Comparison of ENCODE assay signal across 2 cellular contexts in the genomic region with DNA sequence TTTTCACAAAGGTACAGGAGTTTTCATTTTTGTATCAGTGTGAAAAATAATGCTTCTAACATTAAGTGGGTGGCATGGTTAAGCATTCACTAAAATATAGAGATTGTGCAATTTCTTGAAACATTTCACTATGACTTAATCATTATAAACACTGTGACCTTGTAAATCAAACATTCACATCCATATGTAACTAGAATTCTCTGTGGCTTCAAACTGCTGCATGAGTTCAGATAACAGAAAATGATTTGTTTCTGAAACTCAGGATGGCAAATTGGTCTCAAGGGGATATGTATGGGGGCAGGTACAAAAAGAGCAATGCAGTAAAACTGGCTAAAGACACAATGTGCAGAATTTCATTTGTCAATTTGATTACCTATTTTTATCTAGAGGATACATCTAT.
TF ChIP-seq lines count a peak whose summit lies in the region.

No MANE protein-coding gene starts in this region.

TF ChIP-seq in SK-N-SH, 30 proteins besides CTCF, POLR2A, EP300 and RAD21:
- TF ChIP-seq, protein P1, sequence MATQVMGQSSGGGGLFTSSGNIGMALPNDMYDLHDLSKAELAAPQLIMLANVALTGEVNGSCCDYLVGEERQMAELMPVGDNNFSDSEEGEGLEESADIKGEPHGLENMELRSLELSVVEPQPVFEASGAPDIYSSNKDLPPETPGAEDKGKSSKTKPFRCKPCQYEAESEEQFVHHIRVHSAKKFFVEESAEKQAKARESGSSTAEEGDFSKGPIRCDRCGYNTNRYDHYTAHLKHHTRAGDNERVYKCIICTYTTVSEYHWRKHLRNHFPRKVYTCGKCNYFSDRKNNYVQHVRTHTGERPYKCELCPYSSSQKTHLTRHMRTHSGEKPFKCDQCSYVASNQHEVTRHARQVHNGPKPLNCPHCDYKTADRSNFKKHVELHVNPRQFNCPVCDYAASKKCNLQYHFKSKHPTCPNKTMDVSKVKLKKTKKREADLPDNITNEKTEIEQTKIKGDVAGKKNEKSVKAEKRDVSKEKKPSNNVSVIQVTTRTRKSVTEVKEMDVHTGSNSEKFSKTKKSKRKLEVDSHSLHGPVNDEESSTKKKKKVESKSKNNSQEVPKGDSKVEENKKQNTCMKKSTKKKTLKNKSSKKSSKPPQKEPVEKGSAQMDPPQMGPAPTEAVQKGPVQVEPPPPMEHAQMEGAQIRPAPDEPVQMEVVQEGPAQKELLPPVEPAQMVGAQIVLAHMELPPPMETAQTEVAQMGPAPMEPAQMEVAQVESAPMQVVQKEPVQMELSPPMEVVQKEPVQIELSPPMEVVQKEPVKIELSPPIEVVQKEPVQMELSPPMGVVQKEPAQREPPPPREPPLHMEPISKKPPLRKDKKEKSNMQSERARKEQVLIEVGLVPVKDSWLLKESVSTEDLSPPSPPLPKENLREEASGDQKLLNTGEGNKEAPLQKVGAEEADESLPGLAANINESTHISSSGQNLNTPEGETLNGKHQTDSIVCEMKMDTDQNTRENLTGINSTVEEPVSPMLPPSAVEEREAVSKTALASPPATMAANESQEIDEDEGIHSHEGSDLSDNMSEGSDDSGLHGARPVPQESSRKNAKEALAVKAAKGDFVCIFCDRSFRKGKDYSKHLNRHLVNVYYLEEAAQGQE (IDR thresholded peaks at IDR 0.05; ENCODE audit: low read depth, low read length): no peak
- TF ChIP-seq MXI1 (IDR thresholded peaks at IDR 0.05; ENCODE audit: low read depth, low read length): no peak
- no peak for TF ChIP-seq FOXM1 (IDR thresholded peaks at IDR 0.05; ENCODE audit: low read depth)
- TF ChIP-seq MEF2A (IDR thresholded peaks at IDR 0.05; ENCODE audit: borderline replicate concordance, low read depth): no peak
- TF ChIP-seq TCF12 (IDR thresholded peaks at IDR 0.05): no peak
- TF ChIP-seq, protein P2, sequence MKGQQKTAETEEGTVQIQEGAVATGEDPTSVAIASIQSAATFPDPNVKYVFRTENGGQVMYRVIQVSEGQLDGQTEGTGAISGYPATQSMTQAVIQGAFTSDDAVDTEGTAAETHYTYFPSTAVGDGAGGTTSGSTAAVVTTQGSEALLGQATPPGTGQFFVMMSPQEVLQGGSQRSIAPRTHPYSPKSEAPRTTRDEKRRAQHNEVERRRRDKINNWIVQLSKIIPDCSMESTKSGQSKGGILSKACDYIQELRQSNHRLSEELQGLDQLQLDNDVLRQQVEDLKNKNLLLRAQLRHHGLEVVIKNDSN (IDR thresholded peaks at IDR 0.05; ENCODE audit: borderline replicate concordance, low read depth): no peak
- TF ChIP-seq RCOR1 (IDR thresholded peaks at IDR 0.05; ENCODE audit: low read length): no peak
- no peak for TF ChIP-seq POLR2AphosphoS5 (IDR thresholded peaks at IDR 0.05; ENCODE audit: low read depth, low read length)
- no peak for TF ChIP-seq NRF1 (IDR thresholded peaks at IDR 0.05; ENCODE audit: low read depth, low read length)
- TF ChIP-seq EZH2phosphoT487 (IDR thresholded peaks at IDR 0.05; ENCODE audit: borderline replicate concordance, low read depth): no peak
- no peak for TF ChIP-seq CHD2 (IDR thresholded peaks at IDR 0.05; ENCODE audit: low read length, partially characterized antibody)

TF ChIP-seq in SK-N-SH treated with all-trans-retinoic acid at 6 μM for 48 hours, 23 proteins besides CTCF, POLR2A, EP300 and RAD21 (continued from another document):
- no peak for TF ChIP-seq RARB (CRISPR knock-in tag; IDR thresholded peaks at IDR 0.05)
- TF ChIP-seq, protein P3, sequence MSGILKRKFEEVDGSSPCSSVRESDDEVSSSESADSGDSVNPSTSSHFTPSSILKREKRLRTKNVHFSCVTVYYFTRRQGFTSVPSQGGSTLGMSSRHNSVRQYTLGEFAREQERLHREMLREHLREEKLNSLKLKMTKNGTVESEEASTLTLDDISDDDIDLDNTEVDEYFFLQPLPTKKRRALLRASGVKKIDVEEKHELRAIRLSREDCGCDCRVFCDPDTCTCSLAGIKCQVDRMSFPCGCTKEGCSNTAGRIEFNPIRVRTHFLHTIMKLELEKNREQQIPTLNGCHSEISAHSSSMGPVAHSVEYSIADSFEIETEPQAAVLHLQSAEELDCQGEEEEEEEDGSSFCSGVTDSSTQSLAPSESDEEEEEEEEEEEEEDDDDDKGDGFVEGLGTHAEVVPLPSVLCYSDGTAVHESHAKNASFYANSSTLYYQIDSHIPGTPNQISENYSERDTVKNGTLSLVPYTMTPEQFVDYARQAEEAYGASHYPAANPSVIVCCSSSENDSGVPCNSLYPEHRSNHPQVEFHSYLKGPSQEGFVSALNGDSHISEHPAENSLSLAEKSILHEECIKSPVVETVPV (CRISPR knock-in tag; IDR thresholded peaks at IDR 0.05): no peak
- TF ChIP-seq, protein P4, sequence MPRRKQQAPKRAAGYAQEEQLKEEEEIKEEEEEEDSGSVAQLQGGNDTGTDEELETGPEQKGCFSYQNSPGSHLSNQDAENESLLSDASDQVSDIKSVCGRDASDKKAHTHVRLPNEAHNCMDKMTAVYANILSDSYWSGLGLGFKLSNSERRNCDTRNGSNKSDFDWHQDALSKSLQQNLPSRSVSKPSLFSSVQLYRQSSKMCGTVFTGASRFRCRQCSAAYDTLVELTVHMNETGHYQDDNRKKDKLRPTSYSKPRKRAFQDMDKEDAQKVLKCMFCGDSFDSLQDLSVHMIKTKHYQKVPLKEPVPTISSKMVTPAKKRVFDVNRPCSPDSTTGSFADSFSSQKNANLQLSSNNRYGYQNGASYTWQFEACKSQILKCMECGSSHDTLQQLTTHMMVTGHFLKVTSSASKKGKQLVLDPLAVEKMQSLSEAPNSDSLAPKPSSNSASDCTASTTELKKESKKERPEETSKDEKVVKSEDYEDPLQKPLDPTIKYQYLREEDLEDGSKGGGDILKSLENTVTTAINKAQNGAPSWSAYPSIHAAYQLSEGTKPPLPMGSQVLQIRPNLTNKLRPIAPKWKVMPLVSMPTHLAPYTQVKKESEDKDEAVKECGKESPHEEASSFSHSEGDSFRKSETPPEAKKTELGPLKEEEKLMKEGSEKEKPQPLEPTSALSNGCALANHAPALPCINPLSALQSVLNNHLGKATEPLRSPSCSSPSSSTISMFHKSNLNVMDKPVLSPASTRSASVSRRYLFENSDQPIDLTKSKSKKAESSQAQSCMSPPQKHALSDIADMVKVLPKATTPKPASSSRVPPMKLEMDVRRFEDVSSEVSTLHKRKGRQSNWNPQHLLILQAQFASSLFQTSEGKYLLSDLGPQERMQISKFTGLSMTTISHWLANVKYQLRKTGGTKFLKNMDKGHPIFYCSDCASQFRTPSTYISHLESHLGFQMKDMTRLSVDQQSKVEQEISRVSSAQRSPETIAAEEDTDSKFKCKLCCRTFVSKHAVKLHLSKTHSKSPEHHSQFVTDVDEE (CRISPR knock-in tag; IDR thresholded peaks at IDR 0.05): no peak
- TF ChIP-seq ZNF8 (CRISPR knock-in tag; IDR thresholded peaks at IDR 0.05): no peak
